16 cellular contexts compared by ENCODE assay signal in the genomic region with DNA sequence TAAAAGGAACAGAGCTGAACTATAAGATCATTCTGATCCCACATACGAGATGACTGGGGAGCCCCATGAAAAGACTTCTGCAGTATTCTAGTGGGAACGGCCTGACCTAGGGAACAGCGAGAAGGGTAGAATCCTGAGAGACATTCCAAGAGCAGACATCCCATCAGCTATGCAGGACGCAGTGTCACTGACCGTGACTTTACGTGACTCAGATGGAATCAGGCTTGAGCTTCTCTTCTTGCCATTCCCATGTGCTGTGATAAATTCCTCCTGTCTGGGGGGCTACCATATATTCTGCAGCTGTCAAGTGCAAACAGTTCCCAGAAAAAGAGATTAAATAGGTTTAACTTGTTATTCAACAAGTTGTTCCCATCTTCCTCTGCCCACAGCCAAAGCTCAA.
A peak's percentile ranks its signal among the peaks of the same experiment; 100 is the strongest.
DNase-seq lines count a peak whose midpoint lies in the region; ATAC-seq lines count a peak whose summit lies in the region.
"Had no signal": no experiment of that assay in that cellular context is flagged by ENCODE, and none has a peak within 500 bp of the region (broad histone marks: within the 10 kb centered on the region; RNA-seq: fewer than 3 reads in every experiment).

No MANE protein-coding gene starts in this region.

- peak overlapping the region; percentile 25 for H3K4me2 ChIP-seq in skeletal muscle satellite cell (ENCODE audit: low read length)

- H3K9ac ChIP-seq in skeletal muscle satellite cell (ENCODE audit: low read depth, low read length) = no peak overlapping the region
- H3K9ac ChIP-seq: GM23248 had no signal

- peaks cover 17% of the 10 kb centered on the region for H3K4me1 ChIP-seq in skeletal muscle satellite cell (ENCODE audit: control insufficient read depth, insufficient read depth, low read length)

- H3K27me3 ChIP-seq in skeletal muscle satellite cell (ENCODE audit: control insufficient read depth, insufficient read depth, low read length) = no peaks in the 10 kb centered on the region

- no peaks in the 10 kb centered on the region for H3K36me3 ChIP-seq in skeletal muscle satellite cell (ENCODE audit: insufficient read depth, low read length)

- no peak for ATAC-seq in GM18867 (IDR thresholded peaks at IDR 0.05; ENCODE audit: unreplicated experiment)
- ATAC-seq: Right ventricle myocardium inferior had no signal

- H3K4me3 ChIP-seq in skeletal muscle satellite cell (ENCODE audit: low read length) = no peak overlapping the region
- H3K4me3 ChIP-seq: GM23248, SK-N-MC had no signal

- DNase-seq in EL = peak; percentile 74
- DNase-seq in RPMI7951 (ENCODE audit: low read depth) = peak; percentile 61
- peak; percentile 22 for DNase-seq in kidney tubule cell (ENCODE audit: low spot score)
- DNase-seq in inferior parietal cortex (ENCODE audit: extremely low spot score) = no peak
- DNase-seq in SW480 (ENCODE audit: low spot score) = no peak
- DNase-seq: CD4-positive, alpha-beta T cell; KG1; NCI-H1436; NCI-H2029 treated with DMSO at 0.1 percent for 48 hours; NCI-H2171 treated with DMSO at 0.1 percent for 48 hours; NCI-H748 treated with DMSO at 0.1 percent for 48 hours had no signal

- no peaks in the 10 kb centered on the region for H3K9me3 ChIP-seq in skeletal muscle satellite cell (replicated peaks; ENCODE audit: low read length)

Comparison
In these comparisons a context has a peak if more than half of its experiments do, and no peak if none do; other contexts are left out.
1. DNase-seq: peak in EL (single experiment), RPMI7951 (single experiment) and kidney tubule cell (single experiment); none in inferior parietal cortex (single experiment) and SW480 (single experiment).